ENCODE assay signal across 34 cellular contexts in genomic region chr10:117667831-117668230, GRCh38.
"Had no signal": no experiment of that assay in that cellular context is flagged by ENCODE, and none has a peak within 500 bp of the region (broad histone marks: within the 10 kb centered on the region; RNA-seq: fewer than 3 reads in every experiment).

No MANE protein-coding gene starts in this region.

- DNase-seq: Karpas-422, Kasumi-1, KBM-7, KG1, MG63, MM.1S, MV-4-11, NCI-H1048, NCI-H1092, NCI-H1092 treated with DMSO at 0.1 percent for 48 hours, NCI-H1105, NCI-H1105 treated with DMSO at 0.1 percent for 48 hours, NCI-H1417, NCI-H1417 treated with DMSO at 0.1 percent for 48 hours, NCI-H1436, NCI-H1436 treated with DMSO at 0.1 percent for 48 hours, NCI-H1694, NCI-H1694 treated with DMSO at 0.1 percent for 48 hours, NCI-H187, NCI-H187 treated with DMSO at 0.1 percent for 48 hours, NCI-H1930, NCI-H2029, NCI-H2029 treated with DMSO at 0.1 percent for 48 hours, NCI-H2081, NCI-H2081 treated with DMSO at 0.1 percent for 48 hours, NCI-H2107, NCI-H2171, NCI-H2171 treated with DMSO at 0.1 percent for 48 hours, NCI-H2227 treated with DMSO at 0.1 percent for 48 hours, NCI-H226, NCI-H345, NCI-H446, NCI-H446 treated with DMSO at 0.1 percent for 48 hours had no signal

- H3K4me2 ChIP-seq: KMS-11 had no signal

- H3K27ac ChIP-seq: KMS-11 had no signal

- H3K9ac ChIP-seq: KMS-11 had no signal

- H3K9me3 ChIP-seq: MG63 had no signal

- H3K4me3 ChIP-seq: MG63 had no signal

- H3K36me3 ChIP-seq: MG63 had no signal

- H3K27me3 ChIP-seq: MG63 had no signal
